In the genomic region with DNA sequence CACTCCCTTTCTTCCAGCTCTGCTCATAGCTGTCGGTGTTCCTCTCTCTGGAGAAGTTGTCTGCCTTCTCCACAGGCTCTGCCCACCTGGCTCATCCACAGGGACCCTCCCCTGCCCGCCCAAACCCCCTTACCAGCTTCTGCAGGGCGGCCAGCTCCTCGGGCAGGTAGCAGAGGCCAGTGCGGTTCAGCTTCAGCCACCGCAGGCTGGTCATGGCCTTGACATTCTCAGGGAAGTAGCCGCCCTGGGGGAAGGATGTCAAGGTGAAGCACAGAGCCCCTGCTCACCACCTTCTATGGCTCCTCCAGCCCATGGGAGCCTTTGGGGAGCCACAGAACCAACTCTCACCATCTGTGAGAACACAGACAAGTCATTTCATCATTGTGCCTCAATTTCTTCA, we compare ENCODE assay signal across 6 cellular contexts. TPM values are rescaled to one million over a fixed set of nuclear protein-coding genes. Genes with fewer than 3 reads are reported as not detected.
DNase-seq lines count a peak whose midpoint lies in the region; ATAC-seq and TF ChIP-seq lines count a peak whose summit lies in the region.

No MANE protein-coding gene starts in this region.

- H4K20me1 ChIP-seq in Karpas-422 (ENCODE audit: insufficient read depth, low read depth, low read length): peaks cover 9% of the 10 kb centered on the region; the same call in 1 of the 2 replicates

- H3K4me3 ChIP-seq in Karpas-422 (ENCODE audit: low read length) (peak overlapping the region; percentile 83), psoas muscle (peak overlapping the region; percentile 98)

- H3K9ac ChIP-seq in Karpas-422 (ENCODE audit: low read length): peak overlapping the region; percentile 94

- H3K4me1 ChIP-seq in Karpas-422 (ENCODE audit: low read length) (peaks cover 31% of the 10 kb centered on the region), psoas muscle (peaks cover 41% of the 10 kb centered on the region)

- H3K27me3 Mint-ChIP-seq in central memory CD8-positive, alpha-beta T cell: no peaks in the 10 kb centered on the region

- intact Hi-C loops in psoas muscle (cut with DNase I): loop anchor here in 1 of 2 donors (5.0 kb wide), 1 partner anchor 61 kb away; the partner anchor contains the start of gene SMCR8
- intact Hi-C loops in head of caudate nucleus (cut with DNase I): loop anchor here (10.0 kb wide), 1 partner anchor 58 kb away; the partner anchor contains the start of genes SMCR8 and TOP3A

- H3K27ac Mint-ChIP-seq in central memory CD8-positive, alpha-beta T cell (ENCODE audit: low read depth): no peak overlapping the region

- H3K9me3 ChIP-seq in Karpas-422 (ENCODE audit: low read length) (no peaks in the 10 kb centered on the region), psoas muscle (no peaks in the 10 kb centered on the region)

- WGBS in psoas muscle, 3 donors: 78 to 89% (median 82%) methylated on average over 7 of the region's 7 CpGs

- no peak overlapping the region for H3K27ac ChIP-seq in Karpas-422 (ENCODE audit: low read length)
- H3K27ac ChIP-seq in psoas muscle: peak overlapping the region; percentile 100

- peaks cover 29% of the 10 kb centered on the region for H3K79me2 ChIP-seq in Karpas-422 (ENCODE audit: low read length)

- TF ChIP-seq CTCF in psoas muscle (IDR thresholded peaks at IDR 0.05): no peak

- no peaks in the 10 kb centered on the region for H3K9me2 ChIP-seq in Karpas-422 (replicated peaks; ENCODE audit: insufficient read depth, low read length)

- ATAC-seq in central memory CD8-positive, alpha-beta T cell (replicated peaks; ENCODE audit: extremely low read depth, poor library complexity, severe bottlenecking): no peak
- ATAC-seq in psoas muscle: no peak

- peaks cover 32% of the 10 kb centered on the region for H3K36me3 Mint-ChIP-seq in central memory CD8-positive, alpha-beta T cell (ENCODE audit: insufficient read depth)

- DNase-seq in Karpas-422 (no peak), psoas muscle (no peak), RKO (ENCODE audit: low spot score) (no peak), COLO829 (ENCODE audit: low spot score) (no peak), head of caudate nucleus (no peak)
- no peak for DNase-seq in central memory CD8-positive, alpha-beta T cell (ENCODE audit: low spot score in 2 of 2)

- peak overlapping the region; percentile 86 for H3K4me2 ChIP-seq in Karpas-422 (ENCODE audit: low read depth, low read length, poor library complexity, severe bottlenecking)

- H3K36me3 ChIP-seq in Karpas-422 (ENCODE audit: insufficient read depth, low read length): peaks cover 6% of the 10 kb centered on the region; the same call in 1 of the 2 replicates
- H3K36me3 ChIP-seq in psoas muscle (ENCODE audit: insufficient read depth in 1 of 2, low read depth in 1 of 2): peaks cover 0 to 52% of the 10 kb centered on the region in 2 donors

- H2AFZ ChIP-seq in Karpas-422 (ENCODE audit: low read length): no peak overlapping the region

- H3K4me1 Mint-ChIP-seq in central memory CD8-positive, alpha-beta T cell: peaks cover 28% of the 10 kb centered on the region

- no peaks in the 10 kb centered on the region for H3K27me3 ChIP-seq in Karpas-422 (ENCODE audit: low read length)
- H3K27me3 ChIP-seq in psoas muscle (ENCODE audit: insufficient read depth in 3 of 3, low read length in 2 of 3): no peaks in the 10 kb centered on the region

- H3K9me3 Mint-ChIP-seq in central memory CD8-positive, alpha-beta T cell: no peaks in the 10 kb centered on the region

- peak overlapping the region; percentile 98 for H3K4me3 Mint-ChIP-seq in central memory CD8-positive, alpha-beta T cell

RNA-seq across cellular contexts. Expression of gene FLII, which starts 1.8 kb away (rescaled TPM):
- 128 and 166 TPM in 2 replicates for total RNA-seq in Karpas-422 (2014; rRNA removed; shearing (Covaris generic); ENCODE audit: low replicate concordance)
- 100 to 1,000 TPM; 517 to 816 (median 599) TPM for total RNA-seq in psoas muscle
- 100 to 1,000 TPM; 379 to 491 (median 476) TPM for polyA plus RNA-seq in psoas muscle

RNA-seq across cellular contexts. Expression of gene MIEF2, which starts 3.7 kb away (rescaled TPM):
- 4.5 and 14.2 TPM in 2 replicates for total RNA-seq in Karpas-422 (2014; rRNA removed; shearing (Covaris generic); ENCODE audit: low replicate concordance)
- 10 to 100 TPM; 14.3 to 28.4 (median 22.0) TPM for total RNA-seq in psoas muscle
- polyA plus RNA-seq in psoas muscle: 10 to 100 TPM in 2 of 3 donors, 1 to 10 TPM in 1; 8.1 to 18.4 (median 11.6) TPM

RNA-seq across cellular contexts. Expression of gene LLGL1, which starts 31.3 kb away (rescaled TPM):
- total RNA-seq in Karpas-422 (2014; rRNA removed; shearing (Covaris generic); ENCODE audit: low replicate concordance): 12.0 and 12.1 TPM in 2 replicates
- 1 to 10 TPM; 6.6 to 9.4 (median 8.5) TPM for total RNA-seq in psoas muscle
- 1 to 10 TPM; 5.1 to 9.5 (median 6.2) TPM for polyA plus RNA-seq in psoas muscle

RNA-seq across cellular contexts. Expression of gene TOP3A, which starts 58.0 kb away (rescaled TPM):
- total RNA-seq in Karpas-422 (2014; rRNA removed; shearing (Covaris generic); ENCODE audit: low replicate concordance): 19.0 and 34.9 TPM in 2 replicates
- 10 to 100 TPM in 3 of 4 donors, 1 to 10 TPM in 1; 8.8 to 21.3 (median 14.1) TPM for total RNA-seq in psoas muscle
- polyA plus RNA-seq in psoas muscle: 10 to 100 TPM; 10.5 to 24.3 (median 13.6) TPM

RNA-seq across cellular contexts. Expression of gene SMCR8, which starts 58.3 kb away (rescaled TPM):
- total RNA-seq in Karpas-422 (2014; rRNA removed; shearing (Covaris generic); ENCODE audit: low replicate concordance): 12.7 and 14.4 TPM in 2 replicates
- total RNA-seq in psoas muscle: 10 to 100 TPM in 3 of 4 donors, 1 to 10 TPM in 1; 8.0 to 14.4 (median 12.2) TPM
- polyA plus RNA-seq in psoas muscle: 10 to 100 TPM in 1 of 3 donors, 1 to 10 TPM in 2; 3.9 to 23.4 (median 6.8) TPM
